ENCODE assay signal across 6 cellular contexts in genomic region chr17:8163978-8164814, GRCh38. TPM values are rescaled to one million over a fixed set of nuclear protein-coding genes. Genes with fewer than 3 reads are reported as not detected.
DNase-seq lines count a peak whose midpoint lies in the region; ATAC-seq and TF ChIP-seq lines count a peak whose summit lies in the region.

No MANE protein-coding gene starts in this region.

- peaks cover 16% of the 10 kb centered on the region for H3K27me3 Mint-ChIP-seq in GM23338 (ENCODE audit: insufficient read depth, low read depth, poor library complexity)

- TF ChIP-seq CTCF in GM23338 (conservative IDR thresholded peaks at IDR 0.05; ENCODE audit: low read depth in 2 of 2), result no peak
- no peak for TF ChIP-seq CTCF in psoas muscle (IDR thresholded peaks at IDR 0.05)

- peaks cover 41% of the 10 kb centered on the region for H3K4me1 Mint-ChIP-seq in GM23338

- WGBS in psoas muscle, 3 donors, result 8 to 18% (median 9%) methylated on average over 13 of the region's 13 CpGs

- H3K36me3 ChIP-seq in GM23338 (ENCODE audit: insufficient read depth) (peaks cover 5% of the 10 kb centered on the region; the same call in 1 of the 2 replicates), psoas muscle (ENCODE audit: insufficient read depth in 1 of 2, low read depth in 1 of 2) (peaks cover 0 to 24% of the 10 kb centered on the region in 2 donors)

- H3K79me2 ChIP-seq in GM23338 (replicated peaks; ENCODE audit: insufficient read depth), result peaks cover 12% of the 10 kb centered on the region; the same call in 1 of the 2 replicates

- peaks cover 18% of the 10 kb centered on the region; the same call in 1 of the 2 replicates for H3F3A ChIP-seq in GM23338 (replicated peaks; ENCODE audit: low read depth)

- H3K9me3 ChIP-seq in psoas muscle, result no peaks in the 10 kb centered on the region

- H3K4me2 ChIP-seq in GM23338, result peak overlapping the region; percentile 93

- peak overlapping the region; percentile 92 for H3K4me3 Mint-ChIP-seq in GM23338

- H3K27ac ChIP-seq in GM23338 (ENCODE audit: low read depth) (peak overlapping the region; percentile 100), epithelial cell of prostate (peak overlapping the region; percentile 76), psoas muscle (peak overlapping the region; percentile 100)

- H4K20me1 ChIP-seq in GM23338 (replicated peaks; ENCODE audit: insufficient read depth), result peaks cover 5% of the 10 kb centered on the region

- intact Hi-C loops in psoas muscle (cut with DNase I), result no loop called here

- H3K9me3 Mint-ChIP-seq in GM23338, result no peaks in the 10 kb centered on the region

- no peaks in the 10 kb centered on the region for H3K27me3 ChIP-seq in GM23338 (ENCODE audit: insufficient read depth)
- H3K27me3 ChIP-seq in psoas muscle (ENCODE audit: insufficient read depth in 3 of 3, low read length in 2 of 3), result no peaks in the 10 kb centered on the region

- in situ Hi-C loops in ACHN (cut with HindIII; ENCODE audit: low pct_ligation_motif_present, low pct_unique_long_range_greater_than_20kb, low sequenced_read_pairs), result no loop called here

- ATAC-seq in GM23338 (peak; percentile 29), psoas muscle (peak; percentile 80 to 89 (median 86))

- H3K36me3 Mint-ChIP-seq in GM23338 (ENCODE audit: low read depth), result peaks cover 21% of the 10 kb centered on the region

- peak overlapping the region; percentile 76 for H2AFZ ChIP-seq in GM23338

- H3K9me2 ChIP-seq in GM23338 (ENCODE audit: insufficient read depth), result no peaks in the 10 kb centered on the region

- peak; percentile 59 for DNase-seq in GM23338 (ENCODE audit: low spot score)
- peak in 4 of 5 experiments; percentile 46 to 86 (median 69) for DNase-seq in T-helper 2 cell
- no peak for DNase-seq in epithelial cell of prostate (ENCODE audit: low read depth, low spot score)
- DNase-seq in psoas muscle, result peak; percentile 85 to 91
- no peak for DNase-seq in ACHN
- no peak for DNase-seq in dermis blood vessel endothelial cell

- H3K4me3 ChIP-seq in GM23338 (peak overlapping the region; percentile 96), psoas muscle (peak overlapping the region; percentile 99)

- H3K4me1 ChIP-seq in GM23338 (ENCODE audit: insufficient read depth), result peaks cover 25% of the 10 kb centered on the region
- H3K4me1 ChIP-seq in psoas muscle, result peaks cover 30% of the 10 kb centered on the region

- H3K27ac Mint-ChIP-seq in GM23338, result peak overlapping the region; percentile 99

TF ChIP-seq in GM23338, 12 proteins besides CTCF, POLR2A, EP300 and RAD21:
- TF ChIP-seq EZH2 (IDR thresholded peaks at IDR 0.05; ENCODE audit: low read depth, unreplicated experiment) (no peak), CREB1 (CRISPR knock-in tag; IDR thresholded peaks at IDR 0.05; ENCODE audit: low read depth) (no peak), ETS1 (IDR thresholded peaks at IDR 0.05) (no peak), STAT1 (IDR thresholded peaks at IDR 0.05; ENCODE audit: unreplicated experiment) (no peak), REST (IDR thresholded peaks at IDR 0.05; ENCODE audit: unreplicated experiment) (no peak), EZH2phosphoT487 (IDR thresholded peaks at IDR 0.05; ENCODE audit: unreplicated experiment) (no peak), ZNF331 (CRISPR knock-in tag; IDR thresholded peaks at IDR 0.05; ENCODE audit: low read depth) (no peak)
TF ChIP-seq in GM23338: peak in this region for 0.

RNA-seq across cellular contexts. Expression of gene VAMP2, which starts 1.4 kb away (rescaled TPM):
- total RNA-seq in GM23338 (2014; rRNA removed; shearing (Covaris generic)), result 6.9 and 9.8 TPM in 2 replicates
- polyA plus RNA-seq in GM23338 (2016; fragmentation: Nextera tagmentation; extraction: Ambion mirVana) (25.4 and 32.3 TPM in 2 replicates), psoas muscle (10 to 100 TPM; 33.2 to 49.5 (median 35.2) TPM)
- total RNA-seq in psoas muscle (10 to 100 TPM; 39.7 to 59.2 (median 49.8) TPM), dermis blood vessel endothelial cell (4.4 and 5.2 TPM in 2 replicates)

RNA-seq across cellular contexts. Expression of gene TMEM107, which starts 12.0 kb away (rescaled TPM):
- 11.0 and 20.4 TPM in 2 replicates for total RNA-seq in GM23338 (2014; rRNA removed; shearing (Covaris generic))
- polyA plus RNA-seq in GM23338 (2016; fragmentation: Nextera tagmentation; extraction: Ambion mirVana) (10.8 and 16.3 TPM in 2 replicates), psoas muscle (1 to 10 TPM; 1.5 to 1.9 (median 1.8) TPM)
- total RNA-seq in psoas muscle (1 to 10 TPM; 1.2 to 4.7 (median 2.9) TPM), dermis blood vessel endothelial cell (13.0 and 17.5 TPM in 2 replicates)

RNA-seq across cellular contexts. Expression of gene PER1, which starts 12.0 kb away (rescaled TPM):
- 36.1 and 40.5 TPM in 2 replicates for total RNA-seq in GM23338 (2014; rRNA removed; shearing (Covaris generic))
- polyA plus RNA-seq in GM23338 (2016; fragmentation: Nextera tagmentation; extraction: Ambion mirVana) (12.2 and 12.4 TPM in 2 replicates), psoas muscle (100 to 1,000 TPM; 133 to 173 (median 145) TPM)
- total RNA-seq in psoas muscle (100 to 1,000 TPM in 3 of 4 donors, 10 to 100 TPM in 1; 48.9 to 278 (median 166) TPM), dermis blood vessel endothelial cell (7.7 and 18.7 TPM in 2 replicates)

RNA-seq across cellular contexts. Expression of gene BORCS6, which starts 25.8 kb away (rescaled TPM):
- total RNA-seq in GM23338 (2014; rRNA removed; shearing (Covaris generic)), result 3.9 and 7.1 TPM in 2 replicates
- polyA plus RNA-seq in GM23338 (2016; fragmentation: Nextera tagmentation; extraction: Ambion mirVana) (1.8 and 2.1 TPM in 2 replicates), psoas muscle (10 to 100 TPM; 12.2 to 19.3 (median 13.7) TPM)
- total RNA-seq in psoas muscle (10 to 100 TPM in 1 of 4 donors, 1 to 10 TPM in 3; 8.8 to 11.2 (median 9.7) TPM), dermis blood vessel endothelial cell (16.6 and 18.9 TPM in 2 replicates)

RNA-seq across cellular contexts. Expression of gene HES7, which starts 40.3 kb away (rescaled TPM):
- 0.14 TPM in 1 of 2 replicates, not detected in the other for total RNA-seq in GM23338 (2014; rRNA removed; shearing (Covaris generic))
- polyA plus RNA-seq in GM23338 (2016; fragmentation: Nextera tagmentation; extraction: Ambion mirVana), result 0.24 TPM in 1 of 2 replicates, not detected in the other
- total RNA-seq in psoas muscle, result under 1 TPM in 1 of 4 donors, not detected in 3; 0.30 TPM
- polyA plus RNA-seq in psoas muscle, result under 1 TPM in 1 of 3 donors, not detected in 2; 0.10 TPM
- 0.09 TPM in 1 of 2 replicates, not detected in the other for total RNA-seq in dermis blood vessel endothelial cell

Comparison
In these comparisons a context has a peak if more than half of its experiments do, and no peak if none do; other contexts are left out.
1. DNase-seq: peak in GM23338 (single experiment), T-helper 2 cell (4 of 5) and psoas muscle (2 of 2); none in epithelial cell of prostate (single experiment), ACHN (single experiment) and dermis blood vessel endothelial cell (single experiment).
2. Peak in every context shown above with its lines, with median percentiles within 50 percentile points of each other: H3K27ac ChIP-seq.